1 cellular context compared by ENCODE assay signal in genomic region chr2:37156857-37157714, GRCh38.
TF ChIP-seq lines count a peak whose summit lies in the region.

Gene EIF2AK2 (minus strand): TSS chr2:37156980. CDS start chr2:37147806, 9,174 bp downstream.

TF ChIP-seq in A549, 52 proteins besides CTCF, POLR2A, EP300 and RAD21 (continued from another document):
- TF ChIP-seq REST (IDR thresholded peaks at IDR 0.05) (peak; percentile 90), HES2 (IDR thresholded peaks at IDR 0.05) (no peak), FOSL2 (IDR thresholded peaks at IDR 0.05) (no peak), FOSL2 (CRISPR knock-in tag; IDR thresholded peaks at IDR 0.05) (no peak), HOXB13 (CRISPR knock-in tag; IDR thresholded peaks at IDR 0.05; ENCODE audit: low read depth) (no peak), E2F6 (IDR thresholded peaks at IDR 0.05; ENCODE audit: borderline replicate concordance, low read depth) (peak; percentile 90), MAX (IDR thresholded peaks at IDR 0.05) (peak; percentile 85), HEYL (CRISPR knock-in tag; IDR thresholded peaks at IDR 0.05) (no peak), MYC (IDR thresholded peaks at IDR 0.05; ENCODE audit: borderline replicate concordance, low read length) (0 out of 2 replicates have a peak, but pooled peaks have one; percentile 71)
